In the genomic region with DNA sequence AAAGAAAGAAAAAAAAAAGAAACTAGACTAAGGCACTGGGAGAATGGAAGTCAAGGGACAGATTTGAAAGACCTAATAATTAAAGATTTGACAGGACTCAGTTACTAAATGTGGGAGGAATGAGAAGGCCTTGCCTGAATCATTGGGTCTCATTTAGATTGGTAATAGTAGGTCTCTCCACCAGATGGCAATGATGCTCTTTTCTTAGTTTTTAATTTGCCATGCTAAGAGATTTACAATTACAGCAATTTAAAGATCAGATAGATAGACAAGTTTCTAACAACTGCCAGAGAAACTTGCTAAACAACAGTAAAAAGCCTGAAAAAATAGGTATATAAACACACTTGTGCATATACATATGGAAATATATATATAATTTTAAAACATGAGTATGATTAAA, we compare ENCODE assay signal across 8 cellular contexts. TPM values are rescaled to one million over a fixed set of nuclear protein-coding genes. Genes with fewer than 3 reads are reported as not detected.
A peak's percentile ranks its signal among the peaks of the same experiment; 100 is the strongest.
DNase-seq lines count a peak whose midpoint lies in the region; ATAC-seq and TF ChIP-seq lines count a peak whose summit lies in the region.

No MANE protein-coding gene starts in this region.

- TF ChIP-seq CTCF in HFF-Myc (IDR thresholded peaks at IDR 0.05; ENCODE audit: low read depth, low read length, missing control alignments), result peak; percentile 49

- in situ Hi-C loops in Caki2 (cut with HindIII; ENCODE audit: low pct_unique_long_range_greater_than_20kb, low sequenced_read_pairs), result no loop called here

- no peak overlapping the region for H3K4me3 ChIP-seq in HFF-Myc (replicated peaks; ENCODE audit: low read depth, low read length)

- ATAC-seq in GM18861 (IDR thresholded peaks at IDR 0.05; ENCODE audit: unreplicated experiment), result no peak

- DNase-seq in Caki2 (ENCODE audit: low read depth) (peak; percentile 34), HFF-Myc (ENCODE audit: extremely low read depth, low read depth) (no peak), SW480 (ENCODE audit: low spot score) (peak; percentile 60), glomerular visceral epithelial cell (ENCODE audit: extremely low spot score) (peak; percentile 49), superior temporal gyrus (ENCODE audit: extremely low spot score) (peak; percentile 82), SHP77 treated with DMSO at 0.1 percent for 48 hours (lab: John Stamatoyannopoulos, UW) (no peak)
- no peak for DNase-seq in central memory CD4-positive, alpha-beta T cell

RNA-seq across cellular contexts. Expression of a gene that starts 15.3 kb away (rescaled TPM):
- 7.3 and 10.4 TPM in 2 replicates for total RNA-seq in Caki2 (2014; rRNA removed; shearing (Covaris generic); ENCODE audit: low replicate concordance)

RNA-seq across cellular contexts. Expression of a gene that starts 15.5 kb away (rescaled TPM):
- total RNA-seq in Caki2 (2014; rRNA removed; shearing (Covaris generic); ENCODE audit: low replicate concordance), result 14.9 and 24.8 TPM in 2 replicates

Comparison
In these comparisons a context has a peak if more than half of its experiments do, and no peak if none do; other contexts are left out.
1. DNase-seq: peak in Caki2 (single experiment), SW480 (single experiment), glomerular visceral epithelial cell (single experiment) and superior temporal gyrus (single experiment); none in HFF-Myc (single experiment), central memory CD4-positive, alpha-beta T cell (single experiment) and SHP77 treated with DMSO at 0.1 percent for 48 hours (single experiment).